11 cellular contexts compared by ENCODE assay signal in genomic region chr2:36858551-36859365, GRCh38.
DNase-seq lines count a peak whose midpoint lies in the region; ATAC-seq lines count a peak whose summit lies in the region.
"Had no signal": no experiment of that assay in that cellular context is flagged by ENCODE, and none has a peak within 500 bp of the region (broad histone marks: within the 10 kb centered on the region; RNA-seq: fewer than 3 reads in every experiment).

No MANE protein-coding gene starts in this region.

- peaks cover 50% of the 10 kb centered on the region for H3K36me3 Mint-ChIP-seq in activated T-cell treated with anti-CD3 and anti-CD28 coated beads, Interleukin-2, amount 50 U/mL, for 4 hours (ENCODE audit: insufficient read depth)
- H3K36me3 Mint-ChIP-seq in activated naive CD8-positive, alpha-beta T cell treated with anti-CD3 and anti-CD28 coated beads, Interleukin-2, amount 10 ng/mL, durations not matched to agents 7 days and 5 days, result peaks cover 21% of the 10 kb centered on the region

- peak; percentile 37 to 46 for ATAC-seq in activated T-cell treated with anti-CD3 and anti-CD28 coated beads, Interleukin-2, amount 50 U/mL, for 4 hours
- ATAC-seq in HG03045 (IDR thresholded peaks at IDR 0.05; ENCODE audit: unreplicated experiment), result peak; percentile 42
- no peak for ATAC-seq in activated naive CD8-positive, alpha-beta T cell treated with anti-CD3 and anti-CD28 coated beads, Interleukin-2, amount 10 ng/mL, durations not matched to agents 7 days and 5 days (ENCODE audit: low read depth)
- peak; percentile 87 for ATAC-seq in stimulated activated naive CD8-positive, alpha-beta T cell treated with anti-CD3 and anti-CD28 coated beads, Interleukin-15, amount 100 ng/mL, for 72 hours
- no peak for ATAC-seq in HG02970 (IDR thresholded peaks at IDR 0.05; ENCODE audit: low FRiP score, unreplicated experiment)
- ATAC-seq in GM19023 (IDR thresholded peaks at IDR 0.05; ENCODE audit: unreplicated experiment), result no peak

- no peak overlapping the region for H3K4me3 Mint-ChIP-seq in activated T-cell treated with anti-CD3 and anti-CD28 coated beads, Interleukin-2, amount 50 U/mL, for 4 hours
- no peak overlapping the region for H3K4me3 Mint-ChIP-seq in activated naive CD8-positive, alpha-beta T cell treated with anti-CD3 and anti-CD28 coated beads, Interleukin-2, amount 10 ng/mL, durations not matched to agents 7 days and 5 days
- H3K4me3 Mint-ChIP-seq in stimulated activated naive CD8-positive, alpha-beta T cell treated with anti-CD3 and anti-CD28 coated beads, Interleukin-15, amount 100 ng/mL, for 72 hours, result no peak overlapping the region

- peak overlapping the region; percentile 3 for H3K27ac Mint-ChIP-seq in activated naive CD8-positive, alpha-beta T cell treated with anti-CD3 and anti-CD28 coated beads, Interleukin-2, amount 10 ng/mL, durations not matched to agents 7 days and 5 days
- H3K27ac Mint-ChIP-seq in stimulated activated naive CD8-positive, alpha-beta T cell treated with anti-CD3 and anti-CD28 coated beads, Interleukin-15, amount 100 ng/mL, for 72 hours, result no peak overlapping the region

- no peaks in the 10 kb centered on the region for H3K9me3 Mint-ChIP-seq in activated T-cell treated with anti-CD3 and anti-CD28 coated beads, Interleukin-2, amount 50 U/mL, for 4 hours
- no peaks in the 10 kb centered on the region for H3K9me3 Mint-ChIP-seq in activated naive CD8-positive, alpha-beta T cell treated with anti-CD3 and anti-CD28 coated beads, Interleukin-2, amount 10 ng/mL, durations not matched to agents 7 days and 5 days
- no peaks in the 10 kb centered on the region for H3K9me3 Mint-ChIP-seq in stimulated activated naive CD8-positive, alpha-beta T cell treated with anti-CD3 and anti-CD28 coated beads, Interleukin-15, amount 100 ng/mL, for 72 hours

- POLR2A ChIA-PET in activated naive CD8-positive, alpha-beta T cell treated with anti-CD3 and anti-CD28 coated beads, Interleukin-2, amount 10 ng/mL, durations not matched to agents 7 days and 5 days (lab: Charles Lee), result no interaction called here

- H3K4me1 Mint-ChIP-seq in activated T-cell treated with anti-CD3 and anti-CD28 coated beads, Interleukin-2, amount 50 U/mL, for 4 hours (ENCODE audit: low read depth), result peaks cover 10% of the 10 kb centered on the region
- peaks cover 7% of the 10 kb centered on the region for H3K4me1 Mint-ChIP-seq in activated naive CD8-positive, alpha-beta T cell treated with anti-CD3 and anti-CD28 coated beads, Interleukin-2, amount 10 ng/mL, durations not matched to agents 7 days and 5 days
- peaks cover 25% of the 10 kb centered on the region for H3K4me1 Mint-ChIP-seq in stimulated activated naive CD8-positive, alpha-beta T cell treated with anti-CD3 and anti-CD28 coated beads, Interleukin-15, amount 100 ng/mL, for 72 hours

- no peaks in the 10 kb centered on the region for H3K27me3 Mint-ChIP-seq in activated T-cell treated with anti-CD3 and anti-CD28 coated beads, Interleukin-2, amount 50 U/mL, for 4 hours (ENCODE audit: low read depth)
- no peaks in the 10 kb centered on the region for H3K27me3 Mint-ChIP-seq in activated naive CD8-positive, alpha-beta T cell treated with anti-CD3 and anti-CD28 coated beads, Interleukin-2, amount 10 ng/mL, durations not matched to agents 7 days and 5 days
- no peaks in the 10 kb centered on the region for H3K27me3 Mint-ChIP-seq in stimulated activated naive CD8-positive, alpha-beta T cell treated with anti-CD3 and anti-CD28 coated beads, Interleukin-15, amount 100 ng/mL, for 72 hours

- no peak for DNase-seq in activated T-cell treated with anti-CD3 and anti-CD28 coated beads, Interleukin-2, amount 50 U/mL, for 4 hours
- no peak for DNase-seq in activated T-cell treated with anti-CD3 and anti-CD28 coated beads, Interleukin-2, amount 50 U/mL, for 1 hour
- no peak for DNase-seq in activated naive CD8-positive, alpha-beta T cell treated with anti-CD3 and anti-CD28 coated beads, Interleukin-2, amount 10 ng/mL, durations not matched to agents 7 days and 5 days
- no peak for DNase-seq in stimulated activated naive CD8-positive, alpha-beta T cell treated with anti-CD3 and anti-CD28 coated beads, Interleukin-15, amount 100 ng/mL, for 72 hours
- no peak for DNase-seq in GM19240 (ENCODE audit: insufficient read length, low spot score)
- DNase-seq: GF-D8, GM23248, NCI-H524 treated with DMSO at 0.1 percent for 48 hours had no signal

Comparison
In these comparisons a context has a peak if more than half of its experiments do, and no peak if none do; other contexts are left out.
1. ATAC-seq: peak in activated T-cell treated with anti-CD3 and anti-CD28 coated beads, Interleukin-2, amount 50 U/mL, for 4 hours (2 of 2), HG03045 (single experiment) and stimulated activated naive CD8-positive, alpha-beta T cell treated with anti-CD3 and anti-CD28 coated beads, Interleukin-15, amount 100 ng/mL, for 72 hours (single experiment); none in activated naive CD8-positive, alpha-beta T cell treated with anti-CD3 and anti-CD28 coated beads, Interleukin-2, amount 10 ng/mL, durations not matched to agents 7 days and 5 days (single experiment), HG02970 (single experiment) and GM19023 (single experiment).